12 cellular contexts compared by ENCODE assay signal in genomic region chr6:158647501-158647900, GRCh38. TPM values are rescaled to one million over a fixed set of nuclear protein-coding genes. Genes with fewer than 3 reads are reported as not detected.
DNase-seq lines count a peak whose midpoint lies in the region; ATAC-seq and TF ChIP-seq lines count a peak whose summit lies in the region.
"Had no signal": no experiment of that assay in that cellular context is flagged by ENCODE, and none has a peak within 500 bp of the region (broad histone marks: within the 10 kb centered on the region; RNA-seq: fewer than 3 reads in every experiment).

No MANE protein-coding gene starts in this region.

- no peak overlapping the region for H3K9ac ChIP-seq in GM23248
- H3K9ac ChIP-seq in H9 (ENCODE audit: extremely low read depth, insufficient read length, low read length): no peak overlapping the region

- no peak for TF ChIP-seq CTCF in H9 (conservative IDR thresholded peaks at IDR 0.05)

- H4K8ac ChIP-seq in H9 (replicated peaks; ENCODE audit: insufficient read length, low read depth, low read length): no peak overlapping the region

- peaks cover 32% of the 10 kb centered on the region for H3K36me3 Mint-ChIP-seq in activated CD4-positive, alpha-beta memory T cell treated with anti-CD3 and anti-CD28 coated beads for 36 hours
- peaks cover 21% of the 10 kb centered on the region for H3K36me3 Mint-ChIP-seq in activated CD4-positive, alpha-beta memory T cell treated with anti-CD3 and anti-CD28 coated beads, Interleukin-2, amount 10 ng/mL, durations not matched to agents 7 days and 5 days (ENCODE audit: low read depth)
- peaks cover 37% of the 10 kb centered on the region for H3K36me3 Mint-ChIP-seq in activated T-helper 2 cell treated with anti-CD3 and anti-CD28 coated beads, Interferon-gamma antibody, Interleukin-2, Interleukin-4, amounts not matched to agents 10 μg/mL and 5 μg/mL and 100 μg/mL, durations not matched to agents 14 hours and 24 hours and 36 hours (ENCODE audit: low read depth)
- peaks cover 0 to 4% (median 2%) of the 10 kb centered on the region in 3 donors for H3K36me3 Mint-ChIP-seq in naive thymus-derived CD8-positive, alpha-beta T cell
- peaks cover 0 to 4% (median 0%) of the 10 kb centered on the region in 3 experiments; a peak in 2 of 7 replicates for H3K36me3 Mint-ChIP-seq in H9 (ENCODE audit: insufficient read depth in 1 of 3, low read depth in 3 of 3)

- peaks cover 64% of the 10 kb centered on the region for H3K4me1 Mint-ChIP-seq in activated CD4-positive, alpha-beta memory T cell treated with anti-CD3 and anti-CD28 coated beads for 36 hours (ENCODE audit: low read depth)
- H3K4me1 Mint-ChIP-seq in activated CD4-positive, alpha-beta memory T cell treated with anti-CD3 and anti-CD28 coated beads, Interleukin-2, amount 10 ng/mL, durations not matched to agents 7 days and 5 days: peaks cover 61% of the 10 kb centered on the region
- peaks cover 54% of the 10 kb centered on the region for H3K4me1 Mint-ChIP-seq in activated T-helper 2 cell treated with anti-CD3 and anti-CD28 coated beads, Interferon-gamma antibody, Interleukin-2, Interleukin-4, amounts not matched to agents 10 μg/mL and 5 μg/mL and 100 μg/mL, durations not matched to agents 14 hours and 24 hours and 36 hours (ENCODE audit: low read depth)
- H3K4me1 Mint-ChIP-seq in naive thymus-derived CD8-positive, alpha-beta T cell: peaks cover 24 to 60% (median 55%) of the 10 kb centered on the region in 4 donors
- peaks cover 15 to 25% of the 10 kb centered on the region in 2 experiments for H3K4me1 Mint-ChIP-seq in H9

- no peaks in the 10 kb centered on the region for H3K27me3 Mint-ChIP-seq in activated CD4-positive, alpha-beta memory T cell treated with anti-CD3 and anti-CD28 coated beads for 36 hours
- no peaks in the 10 kb centered on the region for H3K27me3 Mint-ChIP-seq in activated CD4-positive, alpha-beta memory T cell treated with anti-CD3 and anti-CD28 coated beads, Interleukin-2, amount 10 ng/mL, durations not matched to agents 7 days and 5 days
- no peaks in the 10 kb centered on the region for H3K27me3 Mint-ChIP-seq in activated T-helper 2 cell treated with anti-CD3 and anti-CD28 coated beads, Interferon-gamma antibody, Interleukin-2, Interleukin-4, amounts not matched to agents 10 μg/mL and 5 μg/mL and 100 μg/mL, durations not matched to agents 14 hours and 24 hours and 36 hours (ENCODE audit: low read depth)
- H3K27me3 Mint-ChIP-seq in naive thymus-derived CD8-positive, alpha-beta T cell: peaks cover 0 to 2% (median 0%) of the 10 kb centered on the region in 5 donors
- H3K27me3 Mint-ChIP-seq in H9 (ENCODE audit: low read depth): peaks cover 20% of the 10 kb centered on the region

- peaks cover 44% of the 10 kb centered on the region for H3F3A ChIP-seq in GM23248 (ENCODE audit: insufficient read depth)

- H3K23ac ChIP-seq in H9 (ENCODE audit: insufficient read length, low read depth, low read length): no peak overlapping the region

- intact Hi-C loops in activated CD4-positive, alpha-beta memory T cell treated with anti-CD3 and anti-CD28 coated beads for 36 hours (cut with micrococcal nuclease): loop anchor here (5.0 kb wide), 3 partner anchors 415 to 885 kb away; no protein-coding TSS in a partner anchor
- intact Hi-C loops in activated T-helper 2 cell treated with anti-CD3 and anti-CD28 coated beads, Interferon-gamma antibody, Interleukin-2, Interleukin-4, amounts not matched to agents 10 μg/mL and 5 μg/mL and 100 μg/mL, durations not matched to agents 14 hours and 24 hours and 36 hours (cut with micrococcal nuclease): loop anchor here (5.0 to 10.0 kb wide), 7 partner anchors 85 to 1185 kb away; partner anchors contain the start of genes EZR, SYNJ2, TAGAP and TMEM181

- no peak overlapping the region for H3K14ac ChIP-seq in H9 (ENCODE audit: insufficient read depth, low read length)

- POLR2A ChIA-PET in activated CD4-positive, alpha-beta memory T cell treated with anti-CD3 and anti-CD28 coated beads for 36 hours (lab: Charles Lee): no interaction called here
- POLR2A ChIA-PET in activated CD4-positive, alpha-beta memory T cell treated with anti-CD3 and anti-CD28 coated beads, Interleukin-2, amount 10 ng/mL, durations not matched to agents 7 days and 5 days (lab: Charles Lee): interaction anchor here (1.3 to 9.9 kb wide), 4 partner anchors 13 to 397 kb away, joined by 3 to 105 read pairs (median 5); partner anchors contain the start of gene TAGAP
- POLR2A ChIA-PET in naive thymus-derived CD8-positive, alpha-beta T cell (lab: Charles Lee): no interaction called here

- CTCF ChIA-PET in activated CD4-positive, alpha-beta memory T cell treated with anti-CD3 and anti-CD28 coated beads for 36 hours (lab: Charles Lee): no interaction called here
- CTCF ChIA-PET in activated CD4-positive, alpha-beta memory T cell treated with anti-CD3 and anti-CD28 coated beads, Interleukin-2, amount 10 ng/mL, durations not matched to agents 7 days and 5 days (lab: Charles Lee): interaction anchor here (3.6 kb wide), 1 partner anchor 12 kb away, joined by 21 read pairs; no protein-coding TSS in a partner anchor

- no peak overlapping the region for H2BK12ac ChIP-seq in H9 (ENCODE audit: insufficient read length, low read depth, low read length)

- H3K9me3 Mint-ChIP-seq in activated CD4-positive, alpha-beta memory T cell treated with anti-CD3 and anti-CD28 coated beads for 36 hours: no peaks in the 10 kb centered on the region
- H3K9me3 Mint-ChIP-seq in activated CD4-positive, alpha-beta memory T cell treated with anti-CD3 and anti-CD28 coated beads, Interleukin-2, amount 10 ng/mL, durations not matched to agents 7 days and 5 days: no peaks in the 10 kb centered on the region
- no peaks in the 10 kb centered on the region for H3K9me3 Mint-ChIP-seq in activated T-helper 2 cell treated with anti-CD3 and anti-CD28 coated beads, Interferon-gamma antibody, Interleukin-2, Interleukin-4, amounts not matched to agents 10 μg/mL and 5 μg/mL and 100 μg/mL, durations not matched to agents 14 hours and 24 hours and 36 hours
- H3K9me3 Mint-ChIP-seq in naive thymus-derived CD8-positive, alpha-beta T cell: no peaks in the 10 kb centered on the region
- H3K9me3 Mint-ChIP-seq in H9: no peaks in the 10 kb centered on the region

- H3K9me3 ChIP-seq in GM23248 (ENCODE audit: low read depth): no peaks in the 10 kb centered on the region
- no peaks in the 10 kb centered on the region for H3K9me3 ChIP-seq in H9 (ENCODE audit: control insufficient read depth, low read depth, low read length)
- H3K9me3 ChIP-seq: adrenal gland had no signal

- in situ Hi-C loops in GM23248 (cut with MboI) (no loop called here), KBM-7 (cut with MboI; ENCODE audit: low pct_unique_long_range_greater_than_20kb, low sequenced_read_pairs) (no loop called here)

- no peak overlapping the region for H2AK5ac ChIP-seq in H9 (ENCODE audit: insufficient read length, low read length)

- H3K4me1 ChIP-seq in GM23248 (ENCODE audit: insufficient read depth) (peaks cover 39% of the 10 kb centered on the region), H9 (ENCODE audit: insufficient read depth, low read length) (no peaks in the 10 kb centered on the region)

- no peak overlapping the region for H3K4me2 ChIP-seq in GM23248 (ENCODE audit: unreplicated experiment)
- H3K4me2 ChIP-seq in H9 (ENCODE audit: insufficient read depth, insufficient read length, low read length): no peak overlapping the region

- peaks cover 4% of the 10 kb centered on the region for H3K23me2 ChIP-seq in H9 (ENCODE audit: insufficient read length, low read depth, low read length, poor library complexity, severe bottlenecking)

- peaks cover 18% of the 10 kb centered on the region for H3K79me2 ChIP-seq in GM23248 (ENCODE audit: insufficient read depth)
- H3K79me2 ChIP-seq in H9 (ENCODE audit: insufficient read depth, low read length): no peaks in the 10 kb centered on the region; the same call in 1 of the 2 replicates

- H3K27ac ChIP-seq in GM23248: peak overlapping the region; percentile 6; the same call in 1 of the 2 replicates
- H3K27ac ChIP-seq in H9 (ENCODE audit: insufficient read length, low read depth, low read length): no peak overlapping the region
- H3K27ac ChIP-seq: adrenal gland had no signal

- no peak overlapping the region for H2BK5ac ChIP-seq in H9 (ENCODE audit: insufficient read length, low read length)

- H3K27me3 ChIP-seq in GM23248 (replicated peaks; ENCODE audit: insufficient read depth) (no peaks in the 10 kb centered on the region), H9 (ENCODE audit: insufficient read depth, low read length) (peaks cover 5% of the 10 kb centered on the region; the same call in 1 of the 2 replicates)
- H3K27me3 ChIP-seq: adrenal gland had no signal

- H3T11ph ChIP-seq in H9 (ENCODE audit: low read length): no peak overlapping the region

- no peaks in the 10 kb centered on the region for H4K20me1 ChIP-seq in GM23248 (ENCODE audit: insufficient read depth)
- H4K20me1 ChIP-seq in H9 (ENCODE audit: control insufficient read depth, insufficient read depth, insufficient read length): no peaks in the 10 kb centered on the region

- peak overlapping the region; percentile 2 for H3K4me3 Mint-ChIP-seq in activated CD4-positive, alpha-beta memory T cell treated with anti-CD3 and anti-CD28 coated beads for 36 hours
- no peak overlapping the region for H3K4me3 Mint-ChIP-seq in activated CD4-positive, alpha-beta memory T cell treated with anti-CD3 and anti-CD28 coated beads, Interleukin-2, amount 10 ng/mL, durations not matched to agents 7 days and 5 days
- peak overlapping the region; percentile 13 for H3K4me3 Mint-ChIP-seq in activated T-helper 2 cell treated with anti-CD3 and anti-CD28 coated beads, Interferon-gamma antibody, Interleukin-2, Interleukin-4, amounts not matched to agents 10 μg/mL and 5 μg/mL and 100 μg/mL, durations not matched to agents 14 hours and 24 hours and 36 hours (ENCODE audit: low read depth)
- H3K4me3 Mint-ChIP-seq in naive thymus-derived CD8-positive, alpha-beta T cell: no peak overlapping the region
- H3K4me3 Mint-ChIP-seq in H9: no peak overlapping the region

- no peaks in the 10 kb centered on the region for H3K79me1 ChIP-seq in H9 (ENCODE audit: insufficient read depth, low read depth, low read length, poor library complexity, severe bottlenecking)

- no peak overlapping the region for H4K91ac ChIP-seq in H9 (ENCODE audit: insufficient read length, low read depth, low read length)

- no peak overlapping the region for H4K5ac ChIP-seq in H9 (ENCODE audit: insufficient read length, low read depth, low read length)

- no peak overlapping the region for H2BK15ac ChIP-seq in H9 (ENCODE audit: low read depth, low read length)

- H3K9me2 ChIP-seq in GM23248 (ENCODE audit: insufficient read depth): no peaks in the 10 kb centered on the region

- H2BK20ac ChIP-seq in H9 (ENCODE audit: low read depth, low read length, poor library complexity, severe bottlenecking): no peak overlapping the region

- no peak overlapping the region for H2BK120ac ChIP-seq in H9 (ENCODE audit: low read depth, low read length, poor library complexity, severe bottlenecking)

- H2AFZ ChIP-seq in GM23248: no peak overlapping the region
- no peak overlapping the region for H2AFZ ChIP-seq in H9 (ENCODE audit: low read length)

- peak; percentile 3 for DNase-seq in activated CD4-positive, alpha-beta memory T cell treated with anti-CD3 and anti-CD28 coated beads for 36 hours
- no peak for DNase-seq in activated CD4-positive, alpha-beta memory T cell treated with anti-CD3 and anti-CD28 coated beads, Interleukin-2, amount 10 ng/mL, durations not matched to agents 7 days and 5 days
- no peak for DNase-seq in GM23248
- no peak for DNase-seq in activated T-helper 2 cell treated with anti-CD3 and anti-CD28 coated beads, Interferon-gamma antibody, Interleukin-2, Interleukin-4, amounts not matched to agents 10 μg/mL and 5 μg/mL and 100 μg/mL, durations not matched to agents 14 hours and 24 hours and 36 hours (ENCODE audit: low spot score)
- no peak for DNase-seq in naive thymus-derived CD8-positive, alpha-beta T cell
- DNase-seq in KBM-7: no peak
- no peak for DNase-seq in H9
- no peak for DNase-seq in HUDEP-2 (lab: John Stamatoyannopoulos, UW; ENCODE audit: unreplicated experiment in 76 of 76)
- DNase-seq: activated CD4-positive, alpha-beta T cell treated with anti-CD3 and anti-CD28 coated beads for 48 hours; DND-41; NCI-H1694 treated with DMSO at 0.1 percent for 48 hours had no signal

- no peak for ATAC-seq in naive thymus-derived CD8-positive, alpha-beta T cell

- no peak overlapping the region for H3K4me3 ChIP-seq in GM23248
- H3K4me3 ChIP-seq: adrenal gland had no signal

- H3K56ac ChIP-seq in H9 (ENCODE audit: insufficient read length, low read depth, low read length): no peak overlapping the region

- 78 to 79% methylated on average over 4 of the region's 4 CpGs for WGBS in GM23248 (ENCODE audit: low coverage in 1 of 2, low lambda C conversion rate in 2 of 2, missing lambda C conversion rate in 2 of 2), 2 experiments
- WGBS in H9 (ENCODE audit: extremely low coverage, insufficient read length, low lambda C conversion rate): no CpG with 5 or more reads among the region's 4 CpGs

- H3K36me3 ChIP-seq in GM23248 (ENCODE audit: low read depth): no peaks in the 10 kb centered on the region
- H3K36me3 ChIP-seq: adrenal gland had no signal

- H3K27ac Mint-ChIP-seq in activated CD4-positive, alpha-beta memory T cell treated with anti-CD3 and anti-CD28 coated beads for 36 hours: peak overlapping the region; percentile 28
- H3K27ac Mint-ChIP-seq in activated CD4-positive, alpha-beta memory T cell treated with anti-CD3 and anti-CD28 coated beads, Interleukin-2, amount 10 ng/mL, durations not matched to agents 7 days and 5 days: no peak overlapping the region
- no peak overlapping the region for H3K27ac Mint-ChIP-seq in activated T-helper 2 cell treated with anti-CD3 and anti-CD28 coated beads, Interferon-gamma antibody, Interleukin-2, Interleukin-4, amounts not matched to agents 10 μg/mL and 5 μg/mL and 100 μg/mL, durations not matched to agents 14 hours and 24 hours and 36 hours
- peak overlapping the region in 7 of 10 donors; percentile 23 to 97 (median 76) for H3K27ac Mint-ChIP-seq in naive thymus-derived CD8-positive, alpha-beta T cell
- H3K27ac Mint-ChIP-seq in H9: no peak overlapping the region

- H3K18ac ChIP-seq in H9 (ENCODE audit: insufficient read length, low read depth, low read length): no peak overlapping the region

- H3K4ac ChIP-seq in H9 (ENCODE audit: low read depth, low read length): no peak overlapping the region

RNA-seq across cellular contexts. Expression of gene SYTL3, which starts 2.4 kb away (rescaled TPM):
- total RNA-seq in activated CD4-positive, alpha-beta memory T cell treated with anti-CD3 and anti-CD28 coated beads for 36 hours: 100 to 1,000 TPM; 181 to 186 TPM
- total RNA-seq in activated CD4-positive, alpha-beta memory T cell treated with anti-CD3 and anti-CD28 coated beads, Interleukin-2, amount 10 ng/mL, durations not matched to agents 7 days and 5 days: 100 to 1,000 TPM; 133 to 135 TPM
- total RNA-seq in GM23248 (2014; rRNA removed; shearing (Covaris generic)): 2.1 and 11.8 TPM in 2 replicates
- 2.3 and 3.8 TPM in 2 replicates for polyA plus RNA-seq in GM23248 (2016; fragmentation: Nextera tagmentation; extraction: Ambion mirVana)
- total RNA-seq in activated T-helper 2 cell treated with anti-CD3 and anti-CD28 coated beads, Interferon-gamma antibody, Interleukin-2, Interleukin-4, amounts not matched to agents 10 μg/mL and 5 μg/mL and 100 μg/mL, durations not matched to agents 14 hours and 24 hours and 36 hours: 232 and 242 TPM in 2 replicates
- total RNA-seq in naive thymus-derived CD8-positive, alpha-beta T cell: 10 to 100 TPM; 11.1 to 13.6 TPM
- polyA plus RNA-seq in naive thymus-derived CD8-positive, alpha-beta T cell: 10 to 100 TPM; 15.7 to 16.1 (median 15.8) TPM
- 0.09 and 0.20 TPM in 2 replicates for total RNA-seq in H9 (2021)

RNA-seq across cellular contexts. Expression of gene DYNLT1, which starts 3.0 kb away (rescaled TPM):
- 100 to 1,000 TPM; 117 to 120 TPM for total RNA-seq in activated CD4-positive, alpha-beta memory T cell treated with anti-CD3 and anti-CD28 coated beads for 36 hours
- 100 to 1,000 TPM; 130 to 133 TPM for total RNA-seq in activated CD4-positive, alpha-beta memory T cell treated with anti-CD3 and anti-CD28 coated beads, Interleukin-2, amount 10 ng/mL, durations not matched to agents 7 days and 5 days
- 79.7 and 86.4 TPM in 2 replicates for total RNA-seq in GM23248 (2014; rRNA removed; shearing (Covaris generic))
- 368 TPM in 2 replicates for polyA plus RNA-seq in GM23248 (2016; fragmentation: Nextera tagmentation; extraction: Ambion mirVana)
- 94.4 and 108 TPM in 2 replicates for total RNA-seq in activated T-helper 2 cell treated with anti-CD3 and anti-CD28 coated beads, Interferon-gamma antibody, Interleukin-2, Interleukin-4, amounts not matched to agents 10 μg/mL and 5 μg/mL and 100 μg/mL, durations not matched to agents 14 hours and 24 hours and 36 hours
- total RNA-seq in naive thymus-derived CD8-positive, alpha-beta T cell: 10 to 100 TPM; 54.4 to 54.7 TPM
- polyA plus RNA-seq in naive thymus-derived CD8-positive, alpha-beta T cell: 10 to 100 TPM; 63.3 to 78.6 (median 63.7) TPM
- 105 and 117 TPM in 2 replicates for total RNA-seq in H9 (2021)

Comparison
In these comparisons a context has a peak if more than half of its experiments do, and no peak if none do; other contexts are left out.
1. H3K27ac Mint-ChIP-seq: peak in activated CD4-positive, alpha-beta memory T cell treated with anti-CD3 and anti-CD28 coated beads for 36 hours (single experiment) and naive thymus-derived CD8-positive, alpha-beta T cell (7 of 10); none in activated CD4-positive, alpha-beta memory T cell treated with anti-CD3 and anti-CD28 coated beads, Interleukin-2, amount 10 ng/mL, durations not matched to agents 7 days and 5 days (single experiment), activated T-helper 2 cell treated with anti-CD3 and anti-CD28 coated beads, Interferon-gamma antibody, Interleukin-2, Interleukin-4, amounts not matched to agents 10 μg/mL and 5 μg/mL and 100 μg/mL, durations not matched to agents 14 hours and 24 hours and 36 hours (single experiment) and H9 (0 of 3).
2. H3K4me3 Mint-ChIP-seq: peak in activated CD4-positive, alpha-beta memory T cell treated with anti-CD3 and anti-CD28 coated beads for 36 hours (single experiment) and activated T-helper 2 cell treated with anti-CD3 and anti-CD28 coated beads, Interferon-gamma antibody, Interleukin-2, Interleukin-4, amounts not matched to agents 10 μg/mL and 5 μg/mL and 100 μg/mL, durations not matched to agents 14 hours and 24 hours and 36 hours (single experiment); none in activated CD4-positive, alpha-beta memory T cell treated with anti-CD3 and anti-CD28 coated beads, Interleukin-2, amount 10 ng/mL, durations not matched to agents 7 days and 5 days (single experiment), naive thymus-derived CD8-positive, alpha-beta T cell (0 of 10) and H9 (0 of 2).
3. RNA of gene SYTL3, which starts 2.4 kb away (total RNA-seq): 232 to 242 TPM in activated T-helper 2 cell treated with anti-CD3 and anti-CD28 coated beads, Interferon-gamma antibody, Interleukin-2, Interleukin-4, amounts not matched to agents 10 μg/mL and 5 μg/mL and 100 μg/mL, durations not matched to agents 14 hours and 24 hours and 36 hours, 181 to 186 TPM in activated CD4-positive, alpha-beta memory T cell treated with anti-CD3 and anti-CD28 coated beads for 36 hours and 133 to 135 TPM in activated CD4-positive, alpha-beta memory T cell treated with anti-CD3 and anti-CD28 coated beads, Interleukin-2, amount 10 ng/mL, durations not matched to agents 7 days and 5 days; 11.1 to 13.6 TPM in naive thymus-derived CD8-positive, alpha-beta T cell, 2.1 to 11.8 TPM in GM23248 and 0.09 to 0.20 TPM in H9; every median in the first group is over 4 times any median in the second.